ENCODE assay signal across 3 cellular contexts in genomic region chr5:174483411-174483810, GRCh38.
"Had no signal": no experiment of that assay in that cellular context is flagged by ENCODE, and none has a peak within 500 bp of the region (broad histone marks: within the 10 kb centered on the region; RNA-seq: fewer than 3 reads in every experiment).

No MANE protein-coding gene starts in this region.

- DNase-seq: GDM1, GF-D8 had no signal

- H3K4me3 ChIP-seq: GM12878 had no signal
